Comparison of ENCODE assay signal across 1 cellular context in the genomic region with DNA sequence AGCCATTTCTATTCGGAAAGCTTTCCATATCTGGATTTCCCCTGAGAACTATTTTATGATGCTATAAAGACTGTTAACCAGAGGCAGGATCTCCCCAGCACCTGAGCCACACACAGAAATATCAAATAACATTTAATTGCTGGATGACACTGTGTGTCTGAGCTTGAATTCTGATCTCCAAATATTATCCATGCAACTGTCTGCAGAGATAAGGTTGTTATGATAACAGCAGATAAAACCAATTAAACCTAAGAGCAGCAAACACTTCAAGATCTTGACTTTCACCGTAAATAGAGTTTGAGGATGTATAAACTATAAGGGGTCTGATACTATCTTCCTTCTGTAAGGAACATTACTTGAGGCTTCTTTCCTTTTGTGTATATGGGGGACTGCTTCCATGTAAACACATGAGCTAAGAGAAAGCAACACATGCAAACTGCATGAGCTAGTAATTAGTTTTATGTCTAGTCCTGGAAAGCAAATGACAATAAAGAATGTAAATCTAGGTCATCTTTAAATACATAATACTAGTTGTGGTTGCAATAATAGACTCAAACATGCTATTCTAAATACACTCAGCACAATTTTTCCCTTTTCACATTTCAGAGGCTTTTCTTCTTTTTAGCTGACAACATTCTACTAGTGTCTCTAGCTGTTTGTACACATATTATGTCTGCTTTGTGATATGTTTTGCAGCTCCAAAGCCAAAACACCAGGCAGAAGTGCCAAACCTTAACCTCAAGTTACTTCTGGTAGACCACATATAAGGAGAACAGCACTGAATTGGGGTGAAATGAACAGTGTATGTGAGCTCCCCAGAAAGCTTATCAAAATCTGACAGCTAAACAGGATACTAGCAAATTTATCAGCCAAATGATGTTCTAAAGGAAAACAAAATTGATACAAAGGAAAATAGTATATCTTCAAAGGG.
A peak's percentile ranks its signal among the peaks of the same experiment; 100 is the strongest.
TF ChIP-seq lines count a peak whose summit lies in the region.

No MANE protein-coding gene starts in this region.

TF ChIP-seq in HEK293, 187 proteins besides CTCF, POLR2A, EP300 and RAD21 (continued from another document and continues in another):
- TF ChIP-seq, protein P1, sequence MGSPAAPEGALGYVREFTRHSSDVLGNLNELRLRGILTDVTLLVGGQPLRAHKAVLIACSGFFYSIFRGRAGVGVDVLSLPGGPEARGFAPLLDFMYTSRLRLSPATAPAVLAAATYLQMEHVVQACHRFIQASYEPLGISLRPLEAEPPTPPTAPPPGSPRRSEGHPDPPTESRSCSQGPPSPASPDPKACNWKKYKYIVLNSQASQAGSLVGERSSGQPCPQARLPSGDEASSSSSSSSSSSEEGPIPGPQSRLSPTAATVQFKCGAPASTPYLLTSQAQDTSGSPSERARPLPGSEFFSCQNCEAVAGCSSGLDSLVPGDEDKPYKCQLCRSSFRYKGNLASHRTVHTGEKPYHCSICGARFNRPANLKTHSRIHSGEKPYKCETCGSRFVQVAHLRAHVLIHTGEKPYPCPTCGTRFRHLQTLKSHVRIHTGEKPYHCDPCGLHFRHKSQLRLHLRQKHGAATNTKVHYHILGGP (tag by site-specific recombination; IDR thresholded peaks at IDR 0.05), result peak; percentile 94
- TF ChIP-seq OSR2 (tag by site-specific recombination; IDR thresholded peaks at IDR 0.05), result peak; percentile 97
- peak; percentile 45; the same call in 1 of the 2 replicates for TF ChIP-seq SCRT2 (tag by site-specific recombination; IDR thresholded peaks at IDR 0.05)
- 0 out of 2 replicates have a peak, but pooled peaks have one; percentile 20 for TF ChIP-seq ZNF324 (tag by site-specific recombination; IDR thresholded peaks at IDR 0.05)
- TF ChIP-seq ZNF514 (tag by site-specific recombination; IDR thresholded peaks at IDR 0.05), result no peak
- TF ChIP-seq, protein P2, sequence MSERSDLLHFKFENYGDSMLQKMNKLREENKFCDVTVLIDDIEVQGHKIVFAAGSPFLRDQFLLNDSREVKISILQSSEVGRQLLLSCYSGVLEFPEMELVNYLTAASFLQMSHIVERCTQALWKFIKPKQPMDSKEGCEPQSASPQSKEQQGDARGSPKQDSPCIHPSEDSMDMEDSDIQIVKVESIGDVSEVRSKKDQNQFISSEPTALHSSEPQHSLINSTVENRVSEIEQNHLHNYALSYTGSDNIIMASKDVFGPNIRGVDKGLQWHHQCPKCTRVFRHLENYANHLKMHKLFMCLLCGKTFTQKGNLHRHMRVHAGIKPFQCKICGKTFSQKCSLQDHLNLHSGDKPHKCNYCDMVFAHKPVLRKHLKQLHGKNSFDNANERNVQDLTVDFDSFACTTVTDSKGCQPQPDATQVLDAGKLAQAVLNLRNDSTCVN (tag by site-specific recombination; optimal IDR thresholded peaks at IDR 0.05), result no peak
- TF ChIP-seq ZNF558 (tag by site-specific recombination; IDR thresholded peaks at IDR 0.05), result no peak
- peak; percentile 71; the same call in 1 of the 2 replicates for TF ChIP-seq MZF1 (tag by site-specific recombination; IDR thresholded peaks at IDR 0.05; ENCODE audit: borderline replicate concordance)
- peak; percentile 87 for TF ChIP-seq IKZF3 (tag by site-specific recombination; IDR thresholded peaks at IDR 0.05)
- peak; percentile 82 for TF ChIP-seq ZEB2 (tag by site-specific recombination; IDR thresholded peaks at IDR 0.05)
- no peak for TF ChIP-seq ZNF175 (tag by site-specific recombination; IDR thresholded peaks at IDR 0.05)
- TF ChIP-seq, protein P3, sequence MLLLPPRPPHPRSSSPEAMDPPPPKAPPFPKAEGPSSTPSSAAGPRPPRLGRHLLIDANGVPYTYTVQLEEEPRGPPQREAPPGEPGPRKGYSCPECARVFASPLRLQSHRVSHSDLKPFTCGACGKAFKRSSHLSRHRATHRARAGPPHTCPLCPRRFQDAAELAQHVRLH (tag by site-specific recombination; IDR thresholded peaks at IDR 0.05), result peak; percentile 94
- TF ChIP-seq ZNF394 (tag by site-specific recombination; IDR thresholded peaks at IDR 0.05; ENCODE audit: borderline replicate concordance), result peak; percentile 48
- peak; percentile 77; the same call in 1 of the 2 replicates for TF ChIP-seq ZNF24 (tag by site-specific recombination; IDR thresholded peaks at IDR 0.05)
- peak; percentile 55; the same call in 1 of the 2 replicates for TF ChIP-seq ZNF2 (tag by site-specific recombination; IDR thresholded peaks at IDR 0.05)
- TF ChIP-seq REPIN1 (tag by site-specific recombination; IDR thresholded peaks at IDR 0.05; ENCODE audit: low read depth), result no peak; the same call in 1 of the 2 replicates
- TF ChIP-seq, protein P4, sequence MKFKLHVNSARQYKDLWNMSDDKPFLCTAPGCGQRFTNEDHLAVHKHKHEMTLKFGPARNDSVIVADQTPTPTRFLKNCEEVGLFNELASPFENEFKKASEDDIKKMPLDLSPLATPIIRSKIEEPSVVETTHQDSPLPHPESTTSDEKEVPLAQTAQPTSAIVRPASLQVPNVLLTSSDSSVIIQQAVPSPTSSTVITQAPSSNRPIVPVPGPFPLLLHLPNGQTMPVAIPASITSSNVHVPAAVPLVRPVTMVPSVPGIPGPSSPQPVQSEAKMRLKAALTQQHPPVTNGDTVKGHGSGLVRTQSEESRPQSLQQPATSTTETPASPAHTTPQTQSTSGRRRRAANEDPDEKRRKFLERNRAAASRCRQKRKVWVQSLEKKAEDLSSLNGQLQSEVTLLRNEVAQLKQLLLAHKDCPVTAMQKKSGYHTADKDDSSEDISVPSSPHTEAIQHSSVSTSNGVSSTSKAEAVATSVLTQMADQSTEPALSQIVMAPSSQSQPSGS (tag by site-specific recombination; IDR thresholded peaks at IDR 0.05; ENCODE audit: low read depth), result peak; percentile 34; the same call in 1 of the 2 replicates
- TF ChIP-seq ZNF423 (tag by site-specific recombination; IDR thresholded peaks at IDR 0.05), result 0 out of 2 replicates have a peak, but pooled peaks have one; percentile 37
- TF ChIP-seq, protein P5, sequence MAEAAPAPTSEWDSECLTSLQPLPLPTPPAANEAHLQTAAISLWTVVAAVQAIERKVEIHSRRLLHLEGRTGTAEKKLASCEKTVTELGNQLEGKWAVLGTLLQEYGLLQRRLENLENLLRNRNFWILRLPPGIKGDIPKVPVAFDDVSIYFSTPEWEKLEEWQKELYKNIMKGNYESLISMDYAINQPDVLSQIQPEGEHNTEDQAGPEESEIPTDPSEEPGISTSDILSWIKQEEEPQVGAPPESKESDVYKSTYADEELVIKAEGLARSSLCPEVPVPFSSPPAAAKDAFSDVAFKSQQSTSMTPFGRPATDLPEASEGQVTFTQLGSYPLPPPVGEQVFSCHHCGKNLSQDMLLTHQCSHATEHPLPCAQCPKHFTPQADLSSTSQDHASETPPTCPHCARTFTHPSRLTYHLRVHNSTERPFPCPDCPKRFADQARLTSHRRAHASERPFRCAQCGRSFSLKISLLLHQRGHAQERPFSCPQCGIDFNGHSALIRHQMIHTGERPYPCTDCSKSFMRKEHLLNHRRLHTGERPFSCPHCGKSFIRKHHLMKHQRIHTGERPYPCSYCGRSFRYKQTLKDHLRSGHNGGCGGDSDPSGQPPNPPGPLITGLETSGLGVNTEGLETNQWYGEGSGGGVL (tag by site-specific recombination; IDR thresholded peaks at IDR 0.05), result peak; percentile 42
- TF ChIP-seq KLF10 (tag by site-specific recombination; IDR thresholded peaks at IDR 0.05), result peak; percentile 69
- peak; percentile 79; the same call in 1 of the 2 replicates for TF ChIP-seq HOXD13 (CRISPR knock-in tag; IDR thresholded peaks at IDR 0.05; ENCODE audit: borderline replicate concordance)
- TF ChIP-seq ZSCAN16 (tag by site-specific recombination; IDR thresholded peaks at IDR 0.05), result no peak
- TF ChIP-seq, protein P6, sequence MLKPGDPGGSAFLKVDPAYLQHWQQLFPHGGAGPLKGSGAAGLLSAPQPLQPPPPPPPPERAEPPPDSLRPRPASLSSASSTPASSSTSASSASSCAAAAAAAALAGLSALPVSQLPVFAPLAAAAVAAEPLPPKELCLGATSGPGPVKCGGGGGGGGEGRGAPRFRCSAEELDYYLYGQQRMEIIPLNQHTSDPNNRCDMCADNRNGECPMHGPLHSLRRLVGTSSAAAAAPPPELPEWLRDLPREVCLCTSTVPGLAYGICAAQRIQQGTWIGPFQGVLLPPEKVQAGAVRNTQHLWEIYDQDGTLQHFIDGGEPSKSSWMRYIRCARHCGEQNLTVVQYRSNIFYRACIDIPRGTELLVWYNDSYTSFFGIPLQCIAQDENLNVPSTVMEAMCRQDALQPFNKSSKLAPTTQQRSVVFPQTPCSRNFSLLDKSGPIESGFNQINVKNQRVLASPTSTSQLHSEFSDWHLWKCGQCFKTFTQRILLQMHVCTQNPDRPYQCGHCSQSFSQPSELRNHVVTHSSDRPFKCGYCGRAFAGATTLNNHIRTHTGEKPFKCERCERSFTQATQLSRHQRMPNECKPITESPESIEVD (tag by site-specific recombination; IDR thresholded peaks at IDR 0.05), result peak; percentile 97
- TF ChIP-seq ZNF596 (tag by site-specific recombination; IDR thresholded peaks at IDR 0.05), result peak; percentile 66
- TF ChIP-seq, protein P7, sequence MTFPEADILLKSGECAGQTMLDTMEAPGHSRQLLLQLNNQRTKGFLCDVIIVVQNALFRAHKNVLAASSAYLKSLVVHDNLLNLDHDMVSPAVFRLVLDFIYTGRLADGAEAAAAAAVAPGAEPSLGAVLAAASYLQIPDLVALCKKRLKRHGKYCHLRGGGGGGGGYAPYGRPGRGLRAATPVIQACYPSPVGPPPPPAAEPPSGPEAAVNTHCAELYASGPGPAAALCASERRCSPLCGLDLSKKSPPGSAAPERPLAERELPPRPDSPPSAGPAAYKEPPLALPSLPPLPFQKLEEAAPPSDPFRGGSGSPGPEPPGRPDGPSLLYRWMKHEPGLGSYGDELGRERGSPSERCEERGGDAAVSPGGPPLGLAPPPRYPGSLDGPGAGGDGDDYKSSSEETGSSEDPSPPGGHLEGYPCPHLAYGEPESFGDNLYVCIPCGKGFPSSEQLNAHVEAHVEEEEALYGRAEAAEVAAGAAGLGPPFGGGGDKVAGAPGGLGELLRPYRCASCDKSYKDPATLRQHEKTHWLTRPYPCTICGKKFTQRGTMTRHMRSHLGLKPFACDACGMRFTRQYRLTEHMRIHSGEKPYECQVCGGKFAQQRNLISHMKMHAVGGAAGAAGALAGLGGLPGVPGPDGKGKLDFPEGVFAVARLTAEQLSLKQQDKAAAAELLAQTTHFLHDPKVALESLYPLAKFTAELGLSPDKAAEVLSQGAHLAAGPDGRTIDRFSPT (tag by site-specific recombination; IDR thresholded peaks at IDR 0.05), result peak; percentile 96
- TF ChIP-seq, protein P8, sequence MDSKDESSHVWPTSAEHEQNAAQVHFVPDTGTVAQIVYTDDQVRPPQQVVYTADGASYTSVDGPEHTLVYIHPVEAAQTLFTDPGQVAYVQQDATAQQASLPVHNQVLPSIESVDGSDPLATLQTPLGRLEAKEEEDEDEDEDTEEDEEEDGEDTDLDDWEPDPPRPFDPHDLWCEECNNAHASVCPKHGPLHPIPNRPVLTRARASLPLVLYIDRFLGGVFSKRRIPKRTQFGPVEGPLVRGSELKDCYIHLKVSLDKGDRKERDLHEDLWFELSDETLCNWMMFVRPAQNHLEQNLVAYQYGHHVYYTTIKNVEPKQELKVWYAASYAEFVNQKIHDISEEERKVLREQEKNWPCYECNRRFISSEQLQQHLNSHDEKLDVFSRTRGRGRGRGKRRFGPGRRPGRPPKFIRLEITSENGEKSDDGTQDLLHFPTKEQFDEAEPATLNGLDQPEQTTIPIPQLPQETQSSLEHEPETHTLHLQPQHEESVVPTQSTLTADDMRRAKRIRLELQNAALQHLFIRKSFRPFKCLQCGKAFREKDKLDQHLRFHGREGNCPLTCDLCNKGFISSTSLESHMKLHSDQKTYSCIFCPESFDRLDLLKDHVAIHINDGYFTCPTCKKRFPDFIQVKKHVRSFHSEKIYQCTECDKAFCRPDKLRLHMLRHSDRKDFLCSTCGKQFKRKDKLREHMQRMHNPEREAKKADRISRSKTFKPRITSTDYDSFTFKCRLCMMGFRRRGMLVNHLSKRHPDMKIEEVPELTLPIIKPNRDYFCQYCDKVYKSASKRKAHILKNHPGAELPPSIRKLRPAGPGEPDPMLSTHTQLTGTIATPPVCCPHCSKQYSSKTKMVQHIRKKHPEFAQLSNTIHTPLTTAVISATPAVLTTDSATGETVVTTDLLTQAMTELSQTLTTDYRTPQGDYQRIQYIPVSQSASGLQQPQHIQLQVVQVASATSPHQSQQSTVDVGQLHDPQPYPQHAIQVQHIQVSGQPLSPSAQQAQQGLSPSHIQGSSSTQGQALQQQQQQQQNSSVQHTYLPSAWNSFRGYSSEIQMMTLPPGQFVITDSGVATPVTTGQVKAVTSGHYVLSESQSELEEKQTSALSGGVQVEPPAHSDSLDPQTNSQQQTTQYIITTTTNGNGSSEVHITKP (tag by site-specific recombination; IDR thresholded peaks at IDR 0.05), result no peak
- TF ChIP-seq ZBTB8A (tag by site-specific recombination; IDR thresholded peaks at IDR 0.05), result peak; percentile 40; the same call in 1 of the 2 replicates
- no peak for TF ChIP-seq ZNF677 (tag by site-specific recombination; IDR thresholded peaks at IDR 0.05)
- TF ChIP-seq, protein P9, sequence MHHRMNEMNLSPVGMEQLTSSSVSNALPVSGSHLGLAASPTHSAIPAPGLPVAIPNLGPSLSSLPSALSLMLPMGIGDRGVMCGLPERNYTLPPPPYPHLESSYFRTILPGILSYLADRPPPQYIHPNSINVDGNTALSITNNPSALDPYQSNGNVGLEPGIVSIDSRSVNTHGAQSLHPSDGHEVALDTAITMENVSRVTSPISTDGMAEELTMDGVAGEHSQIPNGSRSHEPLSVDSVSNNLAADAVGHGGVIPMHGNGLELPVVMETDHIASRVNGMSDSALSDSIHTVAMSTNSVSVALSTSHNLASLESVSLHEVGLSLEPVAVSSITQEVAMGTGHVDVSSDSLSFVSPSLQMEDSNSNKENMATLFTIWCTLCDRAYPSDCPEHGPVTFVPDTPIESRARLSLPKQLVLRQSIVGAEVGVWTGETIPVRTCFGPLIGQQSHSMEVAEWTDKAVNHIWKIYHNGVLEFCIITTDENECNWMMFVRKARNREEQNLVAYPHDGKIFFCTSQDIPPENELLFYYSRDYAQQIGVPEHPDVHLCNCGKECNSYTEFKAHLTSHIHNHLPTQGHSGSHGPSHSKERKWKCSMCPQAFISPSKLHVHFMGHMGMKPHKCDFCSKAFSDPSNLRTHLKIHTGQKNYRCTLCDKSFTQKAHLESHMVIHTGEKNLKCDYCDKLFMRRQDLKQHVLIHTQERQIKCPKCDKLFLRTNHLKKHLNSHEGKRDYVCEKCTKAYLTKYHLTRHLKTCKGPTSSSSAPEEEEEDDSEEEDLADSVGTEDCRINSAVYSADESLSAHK (tag by site-specific recombination; IDR thresholded peaks at IDR 0.05), result peak; percentile 94
- TF ChIP-seq ZNF19 (tag by site-specific recombination; IDR thresholded peaks at IDR 0.05; ENCODE audit: low read depth), result peak; percentile 81
- TF ChIP-seq ZNF426 (tag by site-specific recombination; IDR thresholded peaks at IDR 0.05), result peak; percentile 24; the same call in 1 of the 2 replicates
- no peak for TF ChIP-seq SP2 (tag by site-specific recombination; IDR thresholded peaks at IDR 0.05)
- peak; percentile 97 for TF ChIP-seq ZXDB (tag by site-specific recombination; IDR thresholded peaks at IDR 0.05)
- TF ChIP-seq MYNN (tag by site-specific recombination; IDR thresholded peaks at IDR 0.05; ENCODE audit: borderline replicate concordance), result no peak
- 0 out of 2 replicates have a peak, but pooled peaks have one; percentile 24 for TF ChIP-seq YY1 (tag by site-specific recombination; IDR thresholded peaks at IDR 0.05)
